In the genomic region with DNA sequence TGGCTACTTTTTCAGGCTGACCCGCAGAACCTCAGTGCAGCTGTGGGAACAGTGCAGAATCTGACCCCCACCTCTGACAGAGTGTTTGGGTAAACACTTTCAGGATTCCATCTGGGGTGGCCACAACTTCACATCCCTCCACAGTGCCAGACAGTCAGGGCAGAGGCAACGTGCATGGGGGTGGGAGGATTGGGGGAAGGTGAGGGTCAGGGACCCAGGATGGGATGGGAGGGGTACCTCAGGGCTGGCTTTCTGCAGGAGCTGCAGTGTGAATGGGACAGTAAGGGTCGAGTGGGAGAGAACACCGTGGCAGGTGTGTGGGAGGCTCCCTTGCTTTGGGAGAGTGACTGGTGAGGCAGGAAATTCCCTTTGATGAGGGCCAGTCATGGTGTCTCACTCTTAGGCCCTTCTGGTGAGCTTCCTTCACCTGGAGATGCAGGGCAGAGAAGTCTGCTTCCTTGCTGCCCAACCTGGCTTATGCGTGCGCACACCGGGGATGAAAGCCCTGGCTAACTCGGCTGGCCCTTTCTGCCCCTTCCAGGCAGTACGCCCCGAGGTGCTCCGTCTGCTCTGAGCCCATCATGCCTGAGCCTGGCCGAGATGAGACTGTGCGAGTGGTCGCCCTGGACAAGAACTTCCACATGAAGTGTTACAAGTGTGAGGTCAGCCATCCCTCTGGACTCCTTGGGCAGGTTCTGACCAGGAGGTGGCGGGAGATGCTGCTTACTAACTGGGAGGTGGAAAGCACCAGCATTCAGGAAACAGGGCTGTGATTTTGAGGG, we compare ENCODE assay signal across 1 cellular context.
TF ChIP-seq lines count a peak whose summit lies in the region.

No MANE protein-coding gene starts in this region.

TF ChIP-seq in IMR-90, 13 proteins besides CTCF, POLR2A, EP300 and RAD21:
- no peak for TF ChIP-seq BHLHE40 (IDR thresholded peaks at IDR 0.05; ENCODE audit: low read depth, low read length)
- TF ChIP-seq MAFK (IDR thresholded peaks at IDR 0.05; ENCODE audit: low read depth, low read length): no peak
- no peak for TF ChIP-seq CHD1 (IDR thresholded peaks at IDR 0.05; ENCODE audit: low read depth, low read length)
- TF ChIP-seq, protein P1, sequence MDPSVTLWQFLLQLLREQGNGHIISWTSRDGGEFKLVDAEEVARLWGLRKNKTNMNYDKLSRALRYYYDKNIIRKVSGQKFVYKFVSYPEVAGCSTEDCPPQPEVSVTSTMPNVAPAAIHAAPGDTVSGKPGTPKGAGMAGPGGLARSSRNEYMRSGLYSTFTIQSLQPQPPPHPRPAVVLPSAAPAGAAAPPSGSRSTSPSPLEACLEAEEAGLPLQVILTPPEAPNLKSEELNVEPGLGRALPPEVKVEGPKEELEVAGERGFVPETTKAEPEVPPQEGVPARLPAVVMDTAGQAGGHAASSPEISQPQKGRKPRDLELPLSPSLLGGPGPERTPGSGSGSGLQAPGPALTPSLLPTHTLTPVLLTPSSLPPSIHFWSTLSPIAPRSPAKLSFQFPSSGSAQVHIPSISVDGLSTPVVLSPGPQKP (IDR thresholded peaks at IDR 0.05; ENCODE audit: borderline replicate concordance, low read depth, low read length): no peak
- TF ChIP-seq CEBPB (IDR thresholded peaks at IDR 0.05; ENCODE audit: low read depth, low read length): no peak
- no peak for TF ChIP-seq SMC3 (IDR thresholded peaks at IDR 0.05; ENCODE audit: low read depth, low read length)
- TF ChIP-seq RCOR1 (IDR thresholded peaks at IDR 0.05; ENCODE audit: insufficient replicate concordance, low read length): no peak
- no peak for TF ChIP-seq RFX5 (IDR thresholded peaks at IDR 0.05; ENCODE audit: low read depth, low read length)
- TF ChIP-seq NFE2L2 (IDR thresholded peaks at IDR 0.05; ENCODE audit: low read depth, low read length): no peak
- TF ChIP-seq MAZ (IDR thresholded peaks at IDR 0.05; ENCODE audit: borderline replicate concordance, low read depth, low read length): no peak
- TF ChIP-seq FOS (IDR thresholded peaks at IDR 0.05; ENCODE audit: low read depth, low read length): no peak
